Comparison of ENCODE assay signal across 8 cellular contexts in genomic region chr6:4805553-4806307, GRCh38. TPM values are rescaled to one million over a fixed set of nuclear protein-coding genes. Genes with fewer than 3 reads are reported as not detected.
DNase-seq lines count a peak whose midpoint lies in the region; ATAC-seq and TF ChIP-seq lines count a peak whose summit lies in the region.

No MANE protein-coding gene starts in this region.

- H3K9ac ChIP-seq in SU-DHL-6 (ENCODE audit: low read length): no peak overlapping the region

- H3K27ac Mint-ChIP-seq in activated CD4-positive, alpha-beta T cell treated with anti-CD3 and anti-CD28 coated beads for 36 hours: no peak overlapping the region

- H4K20me1 ChIP-seq in SU-DHL-6 (ENCODE audit: low read depth, low read length) (peaks cover 48% of the 10 kb centered on the region), osteoblast (ENCODE audit: insufficient read depth, low read length) (peaks cover 57% of the 10 kb centered on the region)

- H3K4me1 ChIP-seq in osteoblast (ENCODE audit: insufficient read depth, low read length): peaks cover 22% of the 10 kb centered on the region

- ATAC-seq in activated CD4-positive, alpha-beta T cell treated with anti-CD3 and anti-CD28 coated beads for 36 hours: no peak
- ATAC-seq in HG02840 (IDR thresholded peaks at IDR 0.05; ENCODE audit: low FRiP score, unreplicated experiment): no peak

- H3K9me2 ChIP-seq in SU-DHL-6 (replicated peaks; ENCODE audit: insufficient read depth, low read length): no peaks in the 10 kb centered on the region

- H3F3A ChIP-seq in SU-DHL-6 (ENCODE audit: insufficient read depth): no peaks in the 10 kb centered on the region

- peaks cover 16% of the 10 kb centered on the region for H3K36me3 Mint-ChIP-seq in activated CD4-positive, alpha-beta T cell treated with anti-CD3 and anti-CD28 coated beads for 36 hours (ENCODE audit: low read depth)

- H3K4me3 Mint-ChIP-seq in activated CD4-positive, alpha-beta T cell treated with anti-CD3 and anti-CD28 coated beads for 36 hours: no peak overlapping the region

- H3K4me2 ChIP-seq in SU-DHL-6 (ENCODE audit: low read depth, low read length, poor library complexity, severe bottlenecking): no peak overlapping the region
- H3K4me2 ChIP-seq in osteoblast (ENCODE audit: insufficient read depth, low read length): no peak overlapping the region

- CTCF ChIA-PET in activated CD4-positive, alpha-beta T cell treated with anti-CD3 and anti-CD28 coated beads for 36 hours (lab: Charles Lee): no interaction called here

- intact Hi-C loops in activated CD4-positive, alpha-beta T cell treated with anti-CD3 and anti-CD28 coated beads for 36 hours (cut with DNase I, micrococcal nuclease): no loop called here

- peak; percentile 55 for DNase-seq in activated CD4-positive, alpha-beta T cell treated with anti-CD3 and anti-CD28 coated beads for 36 hours
- no peak for DNase-seq in activated CD4-positive, alpha-beta T cell treated with anti-CD3 and anti-CD28 coated beads for 1 hour
- DNase-seq in LNCaP clone FGC (ENCODE audit: low read depth) (no peak), fibroblast of villous mesenchyme (ENCODE audit: low read depth) (peak; percentile 48), osteoblast (ENCODE audit: insufficient read length, low spot score, missing footprints) (peak; percentile 65), NOMO-1 treated with dmso at 0.1 percent for 144 hours (lab: John Stamatoyannopoulos, UW; ENCODE audit: unreplicated experiment) (no peak)

- H2AFZ ChIP-seq in SU-DHL-6 (ENCODE audit: low read depth, low read length, severe bottlenecking) (no peak overlapping the region), osteoblast (ENCODE audit: low read length) (no peak overlapping the region)

- H3K9me3 ChIP-seq in SU-DHL-6 (ENCODE audit: insufficient read depth, low read length): no peaks in the 10 kb centered on the region
- H3K9me3 ChIP-seq in osteoblast (ENCODE audit: low read depth, low read length): no peaks in the 10 kb centered on the region

- TF ChIP-seq CTCF in LNCaP clone FGC (IDR thresholded peaks at IDR 0.05; ENCODE audit: control insufficient read depth, extremely low read depth, insufficient read depth): peak; percentile 70
- peak; percentile 67 for TF ChIP-seq CTCF in SU-DHL-6 (IDR thresholded peaks at IDR 0.05; ENCODE audit: insufficient read depth, low read length, poor library complexity, severe bottlenecking)
- peak; percentile 68 for TF ChIP-seq CTCF in fibroblast of villous mesenchyme (IDR thresholded peaks at IDR 0.05; ENCODE audit: insufficient read depth, low read depth, low read length)
- peak; percentile 71 for TF ChIP-seq CTCF in osteoblast (IDR thresholded peaks at IDR 0.05; ENCODE audit: extremely low read depth, low read depth, low read length)

- POLR2A ChIA-PET in activated CD4-positive, alpha-beta T cell treated with anti-CD3 and anti-CD28 coated beads for 36 hours (lab: Charles Lee): no interaction called here

- H3K79me2 ChIP-seq in SU-DHL-6 (ENCODE audit: insufficient read depth, low read length): peaks cover 83% of the 10 kb centered on the region
- peaks cover 86% of the 10 kb centered on the region for H3K79me2 ChIP-seq in osteoblast (ENCODE audit: insufficient read depth, low read length)

- H3K27ac ChIP-seq in SU-DHL-6 (ENCODE audit: low read depth, low read length) (no peak overlapping the region), osteoblast (ENCODE audit: low read depth, low read length) (no peak overlapping the region)

- no peaks in the 10 kb centered on the region for H3K36me3 ChIP-seq in SU-DHL-6 (ENCODE audit: low read length)
- no peaks in the 10 kb centered on the region for H3K36me3 ChIP-seq in osteoblast (ENCODE audit: insufficient read depth, low read length)

- no peaks in the 10 kb centered on the region for H3K27me3 Mint-ChIP-seq in activated CD4-positive, alpha-beta T cell treated with anti-CD3 and anti-CD28 coated beads for 36 hours

- H3K4me3 ChIP-seq in LNCaP clone FGC (ENCODE audit: low read depth, low read length): no peak overlapping the region
- H3K4me3 ChIP-seq in SU-DHL-6 (ENCODE audit: insufficient read depth, low read length, poor library complexity, severe bottlenecking): no peak overlapping the region
- no peak overlapping the region for H3K4me3 ChIP-seq in fibroblast of villous mesenchyme (ENCODE audit: low read depth, low read length)
- H3K4me3 ChIP-seq in osteoblast (ENCODE audit: insufficient read depth, low read length): no peak overlapping the region

- H3K27me3 ChIP-seq in SU-DHL-6 (ENCODE audit: low read length) (no peaks in the 10 kb centered on the region), osteoblast (ENCODE audit: insufficient read depth, low read length) (no peaks in the 10 kb centered on the region)

- peaks cover 68% of the 10 kb centered on the region for H3K4me1 Mint-ChIP-seq in activated CD4-positive, alpha-beta T cell treated with anti-CD3 and anti-CD28 coated beads for 36 hours

- H3K9me3 Mint-ChIP-seq in activated CD4-positive, alpha-beta T cell treated with anti-CD3 and anti-CD28 coated beads for 36 hours (ENCODE audit: low read depth): peaks cover 6% of the 10 kb centered on the region

RNA-seq across cellular contexts. Expression of gene CDYL, which starts 29.5 kb away (rescaled TPM):
- total RNA-seq in activated CD4-positive, alpha-beta T cell treated with anti-CD3 and anti-CD28 coated beads for 36 hours: 10 to 100 TPM; 22.1 to 33.7 TPM
- total RNA-seq in fibroblast of villous mesenchyme (37.1 and 38.7 TPM in 2 replicates), osteoblast (84.0 and 106 TPM in 2 replicates)

Comparison
In these comparisons a context has a peak if more than half of its experiments do, and no peak if none do; other contexts are left out.
1. DNase-seq: peak in activated CD4-positive, alpha-beta T cell treated with anti-CD3 and anti-CD28 coated beads for 36 hours (single experiment), fibroblast of villous mesenchyme (single experiment) and osteoblast (single experiment); none in activated CD4-positive, alpha-beta T cell treated with anti-CD3 and anti-CD28 coated beads for 1 hour (single experiment), LNCaP clone FGC (single experiment) and NOMO-1 treated with dmso at 0.1 percent for 144 hours (single experiment).
2. Peak in every context shown above with its lines, with median percentiles within 50 percentile points of each other: CTCF ChIP-seq.